ENCODE assay signal across 9 cellular contexts in the genomic region with DNA sequence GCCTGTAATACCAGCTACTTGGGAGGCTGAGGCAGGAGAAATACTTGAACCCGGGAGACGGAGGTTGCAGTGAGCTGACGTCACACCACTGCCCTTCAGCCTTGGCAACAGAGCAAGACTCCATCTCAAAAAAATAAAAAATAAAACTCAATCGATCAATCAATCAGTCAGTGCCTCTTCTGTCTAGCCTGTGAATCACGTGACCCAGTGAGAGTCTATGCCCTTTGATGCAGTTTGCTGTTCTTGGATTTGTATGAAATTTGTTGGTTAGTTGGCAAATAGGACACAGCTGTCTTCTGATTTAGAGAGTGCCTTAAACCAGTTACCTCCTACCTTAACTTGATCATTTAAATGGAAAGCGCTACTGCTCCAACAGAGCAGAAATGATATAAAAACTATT.
"Had no signal": no experiment of that assay in that cellular context is flagged by ENCODE, and none has a peak within 500 bp of the region (broad histone marks: within the 10 kb centered on the region; RNA-seq: fewer than 3 reads in every experiment).

No MANE protein-coding gene starts in this region.

- H3K27ac ChIP-seq: HL-60, KMS-11 had no signal

- H3K9ac ChIP-seq: KMS-11 had no signal

- H3K4me2 ChIP-seq: KMS-11 had no signal

- H3K36me3 ChIP-seq: HAP-1 had no signal

- ATAC-seq: GM23338, HCT116 had no signal

- H3K9me3 ChIP-seq: HAP-1 had no signal

- H2AFZ ChIP-seq: GM23338 had no signal

- H3K4me3 ChIP-seq: GM23338, HAP-1 had no signal

- DNase-seq: H7, HFFc6, IMR-90, KBM-7 had no signal
